8 cellular contexts compared by ENCODE assay signal in the genomic region with DNA sequence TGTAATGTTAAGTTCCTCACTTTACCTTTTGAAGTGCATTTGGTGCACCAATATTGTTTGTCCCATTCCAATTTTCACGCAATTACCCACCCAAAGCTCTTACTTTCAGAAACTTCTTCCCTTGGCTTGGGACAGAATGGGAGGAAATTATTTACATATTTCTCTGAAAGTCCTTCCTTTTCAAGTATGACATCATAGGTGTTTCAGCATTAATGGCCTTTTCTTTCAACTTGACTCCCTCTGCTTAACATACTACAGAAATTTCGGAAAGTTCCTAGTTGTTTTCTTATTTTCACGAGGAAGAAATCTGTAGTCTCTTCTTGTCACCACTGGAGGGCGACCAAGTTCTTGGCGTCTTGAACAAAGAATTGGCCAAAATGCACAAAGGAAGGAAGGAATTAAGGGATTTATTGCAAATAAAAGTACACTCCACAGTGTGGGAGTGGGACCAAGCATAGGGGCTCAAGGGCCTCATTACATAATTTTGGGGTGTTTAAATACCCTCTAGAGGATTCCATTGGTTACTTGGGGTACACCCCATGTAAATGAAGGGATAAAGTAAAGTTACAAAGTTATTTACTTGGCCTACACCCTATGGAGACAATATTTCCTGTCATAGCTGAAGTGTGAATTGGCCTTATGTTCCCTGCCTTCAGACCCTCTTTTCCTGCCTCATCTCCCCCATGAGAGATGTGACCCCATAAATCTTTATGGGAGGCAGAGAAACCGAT.
DNase-seq lines count a peak whose midpoint lies in the region; ATAC-seq and TF ChIP-seq lines count a peak whose summit lies in the region.

No MANE protein-coding gene starts in this region.

- H2AFZ ChIP-seq in OCI-LY1 (ENCODE audit: low read length) (no peak overlapping the region), smooth muscle cell (ENCODE audit: low read depth) (no peak overlapping the region)

- H3K4me2 ChIP-seq in OCI-LY1 (ENCODE audit: low read length): no peak overlapping the region
- no peak overlapping the region for H3K4me2 ChIP-seq in smooth muscle cell

- TF ChIP-seq CTCF in C4-2B (conservative IDR thresholded peaks at IDR 0.05): peak; percentile 87
- TF ChIP-seq CTCF in HEK293 (tag by site-specific recombination; IDR thresholded peaks at IDR 0.05): no peak
- TF ChIP-seq CTCF in OCI-LY1 (IDR thresholded peaks at IDR 0.05; ENCODE audit: low read length): peak; percentile 71
- peak; percentile 74 for TF ChIP-seq CTCF in smooth muscle cell (IDR thresholded peaks at IDR 0.05; ENCODE audit: borderline replicate concordance, insufficient read depth, poor library complexity, severe bottlenecking)

- CTCF ChIA-PET in HEK293 (lab: Yijun Ruan, JAX): interaction anchor here (0.6 to 1.8 kb wide), 17 partner anchors 9 to 697 kb away, joined by 3 to 10 read pairs (median 4); no protein-coding TSS in a partner anchor

- H3F3A ChIP-seq in OCI-LY1 (ENCODE audit: insufficient read depth, low read length): no peaks in the 10 kb centered on the region
- H3F3A ChIP-seq in smooth muscle cell (ENCODE audit: low read depth): no peaks in the 10 kb centered on the region

- no peaks in the 10 kb centered on the region for H3K4me1 ChIP-seq in HEK293 (ENCODE audit: control insufficient read depth, insufficient read depth, low read length)
- no peaks in the 10 kb centered on the region for H3K4me1 ChIP-seq in OCI-LY1 (ENCODE audit: insufficient read depth, low read length, severe bottlenecking)
- no peaks in the 10 kb centered on the region for H3K4me1 ChIP-seq in smooth muscle cell (ENCODE audit: low read depth)

- no peaks in the 10 kb centered on the region for H3K9me2 ChIP-seq in OCI-LY1 (ENCODE audit: low read depth, low read length)

- 28% methylated on average over 6 of the region's 6 CpGs for WGBS in smooth muscle cell (ENCODE audit: low lambda C conversion rate)

- POLR2A ChIA-PET in HEK293 (lab: Yijun Ruan, JAX): no interaction called here

- H3K27ac ChIP-seq in C4-2B: no peak overlapping the region
- no peak overlapping the region for H3K27ac ChIP-seq in HEK293 (ENCODE audit: extremely low read depth, low read depth, low read length)
- H3K27ac ChIP-seq in OCI-LY1 (ENCODE audit: low read depth, low read length, poor library complexity, severe bottlenecking): no peak overlapping the region
- no peak overlapping the region for H3K27ac ChIP-seq in smooth muscle cell (ENCODE audit: low read depth)

- H3K27me3 ChIP-seq in OCI-LY1 (ENCODE audit: insufficient read depth, low read length) (no peaks in the 10 kb centered on the region), smooth muscle cell (ENCODE audit: low read depth) (no peaks in the 10 kb centered on the region)

- no peaks in the 10 kb centered on the region for H3K79me2 ChIP-seq in OCI-LY1 (ENCODE audit: insufficient read depth, low read length)
- no peaks in the 10 kb centered on the region for H3K79me2 ChIP-seq in smooth muscle cell (ENCODE audit: low read depth)

- ATAC-seq in GM19328 (IDR thresholded peaks at IDR 0.05; ENCODE audit: unreplicated experiment): no peak

- TF ChIP-seq POLR2A in erythroblast (IDR thresholded peaks at IDR 0.05; ENCODE audit: low read length): no peak

- H3K9ac ChIP-seq in OCI-LY1 (ENCODE audit: low read length): no peak overlapping the region
- H3K9ac ChIP-seq in smooth muscle cell (ENCODE audit: low read depth): no peak overlapping the region

- H3K4me3 ChIP-seq in HEK293 (ENCODE audit: low read depth, low read length): no peak overlapping the region
- H3K4me3 ChIP-seq in OCI-LY1 (ENCODE audit: low read depth, low read length, poor library complexity, severe bottlenecking): no peak overlapping the region
- no peak overlapping the region for H3K4me3 ChIP-seq in smooth muscle cell

- peak; percentile 48 to 62 for DNase-seq in erythroblast (lab: John Stamatoyannopoulos, UW)
- no peak for DNase-seq in smooth muscle cell (lab: John Stamatoyannopoulos, UW; ENCODE audit: unreplicated experiment)
- DNase-seq in NCI-H774 (lab: John Stamatoyannopoulos, UW): no peak
- no peak for DNase-seq in DMS79 treated with DMSO at 0.1 percent for 48 hours (lab: John Stamatoyannopoulos, UW)

- H3K9me3 ChIP-seq in HEK293 (ENCODE audit: control insufficient read depth, insufficient read depth, low read depth, low read length) (no peaks in the 10 kb centered on the region), OCI-LY1 (ENCODE audit: low read length) (no peaks in the 10 kb centered on the region), smooth muscle cell (replicated peaks; ENCODE audit: low read depth) (no peaks in the 10 kb centered on the region)

- H4K20me1 ChIP-seq in OCI-LY1 (ENCODE audit: insufficient read depth, low read length): no peaks in the 10 kb centered on the region
- no peaks in the 10 kb centered on the region for H4K20me1 ChIP-seq in smooth muscle cell (ENCODE audit: low read depth)

- H3K36me3 ChIP-seq in HEK293 (ENCODE audit: control insufficient read depth in 2 of 2, insufficient read depth in 1 of 2, low read length in 2 of 2): no peaks in the 10 kb centered on the region
- no peaks in the 10 kb centered on the region for H3K36me3 ChIP-seq in OCI-LY1 (ENCODE audit: insufficient read depth, low read length)
- no peaks in the 10 kb centered on the region for H3K36me3 ChIP-seq in smooth muscle cell (ENCODE audit: low read depth)

TF ChIP-seq in HEK293, 187 proteins besides CTCF, POLR2A, EP300 and RAD21:
- TF ChIP-seq ZNF654 (tag by site-specific recombination; IDR thresholded peaks at IDR 0.05; ENCODE audit: low read depth) (peak; percentile 54), ZNF704 (tag by site-specific recombination; IDR thresholded peaks at IDR 0.05) (no peak), ATF2 (tag by site-specific recombination; IDR thresholded peaks at IDR 0.05; ENCODE audit: low read depth) (0 out of 2 replicates have a peak, but pooled peaks have one; percentile 7), ZSCAN23 (tag by site-specific recombination; IDR thresholded peaks at IDR 0.05) (no peak)

Comparison
In these comparisons a context has a peak if more than half of its experiments do, and no peak if none do; other contexts are left out.
1. DNase-seq: peak in erythroblast (2 of 2); none in smooth muscle cell (single experiment), NCI-H774 (single experiment) and DMS79 treated with DMSO at 0.1 percent for 48 hours (single experiment).